ENCODE assay signal across 28 cellular contexts in the genomic region with DNA sequence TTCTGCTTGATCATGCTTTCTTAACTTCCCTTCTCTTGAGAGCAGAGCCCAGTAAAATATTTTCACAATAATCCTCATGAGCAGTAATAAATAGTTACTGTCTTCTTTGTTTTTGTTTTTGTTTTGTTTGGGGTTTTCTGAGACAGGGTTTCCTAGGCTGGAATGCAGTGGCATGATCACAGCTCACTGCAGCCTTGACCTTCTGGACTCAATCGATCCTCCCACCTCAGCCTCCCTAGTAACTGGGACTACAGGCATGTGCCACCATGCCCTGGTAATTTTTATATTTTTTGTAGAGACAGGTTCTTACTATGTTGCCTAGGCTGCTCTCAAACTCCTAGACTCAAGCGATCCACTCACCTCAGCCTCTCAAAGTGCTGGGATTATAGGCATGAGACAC.
DNase-seq lines count a peak whose midpoint lies in the region; ATAC-seq, FAIRE-seq and TF ChIP-seq lines count a peak whose summit lies in the region.
"Had no signal": no experiment of that assay in that cellular context is flagged by ENCODE, and none has a peak within 500 bp of the region (broad histone marks: within the 10 kb centered on the region; RNA-seq: fewer than 3 reads in every experiment).

No MANE protein-coding gene starts in this region.

- H3K36me3 ChIP-seq in HepG2 (replicated peaks in 1 of 2; ENCODE audit: control insufficient read depth in 1 of 2, insufficient read depth in 2 of 2, low read length in 2 of 2) (no peaks in the 10 kb centered on the region), right lobe of liver (no peaks in the 10 kb centered on the region), neutrophil (no peaks in the 10 kb centered on the region)
- H3K36me3 ChIP-seq: BE2C, BLaER1 had no signal

- H3K27me3 ChIP-seq in HepG2 (ENCODE audit: control insufficient read depth in 1 of 2, insufficient read depth in 2 of 2, low read length in 2 of 2) (peaks cover 3% of the 10 kb centered on the region in 2 experiments; a peak in 3 of 5 replicates), right lobe of liver (no peaks in the 10 kb centered on the region), neutrophil (no peaks in the 10 kb centered on the region), right cardiac atrium (ENCODE audit: control insufficient read depth, insufficient read depth) (no peaks in the 10 kb centered on the region)
- H3K27me3 ChIP-seq: BE2C, BLaER1 had no signal

- no peak for TF ChIP-seq EP300 in HepG2 (IDR thresholded peaks at IDR 0.05; ENCODE audit: low read depth in 2 of 2, low read length in 2 of 2)
- TF ChIP-seq EP300 in HepG2 (CRISPR knock-in tag; IDR thresholded peaks at IDR 0.05; ENCODE audit: borderline replicate concordance): no peak

- H3K4me3 Mint-ChIP-seq in activated CD4-positive, alpha-beta T cell treated with anti-CD3 and anti-CD28 coated beads for 36 hours: no peak overlapping the region
- H3K4me3 Mint-ChIP-seq: CD14-positive monocyte; CD4-positive, alpha-beta memory T cell; CD4-positive, CD25-positive, alpha-beta regulatory T cell; CD8-positive, alpha-beta memory T cell had no signal

- no peak for FAIRE-seq in HepG2 (lab: Jason Lieb, UNC)
- FAIRE-seq: A204.1, GM12878, GM12892, GM18507 had no signal

- H3K36me3 Mint-ChIP-seq in activated CD4-positive, alpha-beta T cell treated with anti-CD3 and anti-CD28 coated beads for 36 hours (ENCODE audit: low read depth): no peaks in the 10 kb centered on the region
- H3K36me3 Mint-ChIP-seq: CD14-positive monocyte; CD4-positive, alpha-beta memory T cell; CD4-positive, CD25-positive, alpha-beta regulatory T cell; CD8-positive, alpha-beta memory T cell had no signal

- CTCF ChIA-PET in HepG2 (lab: Yijun Ruan, JAX; ENCODE audit: low intra/inter-chr PET ratio, low total read pairs): no interaction called here
- CTCF ChIA-PET in activated CD4-positive, alpha-beta T cell treated with anti-CD3 and anti-CD28 coated beads for 36 hours (lab: Charles Lee): no interaction called here

- no peaks in the 10 kb centered on the region for H3K9me3 Mint-ChIP-seq in activated CD4-positive, alpha-beta T cell treated with anti-CD3 and anti-CD28 coated beads for 36 hours (ENCODE audit: low read depth)
- H3K9me3 Mint-ChIP-seq: CD4-positive, alpha-beta memory T cell had no signal

- H3K9ac ChIP-seq in HepG2 (ENCODE audit: insufficient read depth, low read depth, low read length): no peak overlapping the region
- H3K9ac ChIP-seq: BLaER1 had no signal

- no peak overlapping the region for H2AFZ ChIP-seq in HepG2 (ENCODE audit: low read length)

- POLR2A ChIA-PET in HepG2 (lab: Yijun Ruan, JAX): no interaction called here
- POLR2A ChIA-PET in activated CD4-positive, alpha-beta T cell treated with anti-CD3 and anti-CD28 coated beads for 36 hours (lab: Charles Lee): no interaction called here

- H3K4me3 ChIP-seq in HepG2 (replicated peaks in 1 of 3; ENCODE audit: insufficient read depth in 1 of 3, low read depth in 2 of 3, low read length in 3 of 3): no peak overlapping the region
- no peak overlapping the region for H3K4me3 ChIP-seq in right lobe of liver
- no peak overlapping the region for H3K4me3 ChIP-seq in fibroblast of villous mesenchyme (ENCODE audit: low read depth, low read length)
- no peak overlapping the region for H3K4me3 ChIP-seq in neutrophil (ENCODE audit: low read depth in 1 of 2, low read length in 1 of 2)
- no peak overlapping the region for H3K4me3 ChIP-seq in right cardiac atrium (ENCODE audit: low read length)
- H3K4me3 ChIP-seq: BLaER1, GM12878 had no signal

- H3K27ac Mint-ChIP-seq in activated CD4-positive, alpha-beta T cell treated with anti-CD3 and anti-CD28 coated beads for 36 hours: no peak overlapping the region
- H3K27ac Mint-ChIP-seq: CD4-positive, alpha-beta memory T cell; CD4-positive, CD25-positive, alpha-beta regulatory T cell; CD8-positive, alpha-beta memory T cell had no signal

- no peaks in the 10 kb centered on the region for H3K79me2 ChIP-seq in HepG2 (ENCODE audit: insufficient read depth, low read length)

- intact Hi-C loops in HepG2 (cut with micrococcal nuclease; ENCODE audit: unreplicated experiment): no loop called here
- intact Hi-C loops in right lobe of liver (cut with DNase I): no loop called here
- intact Hi-C loops in activated CD4-positive, alpha-beta T cell treated with anti-CD3 and anti-CD28 coated beads for 36 hours (cut with DNase I, micrococcal nuclease): no loop called here
- intact Hi-C loops in right cardiac atrium (cut with DNase I): no loop called here

- H3K4me1 Mint-ChIP-seq in activated CD4-positive, alpha-beta T cell treated with anti-CD3 and anti-CD28 coated beads for 36 hours: no peaks in the 10 kb centered on the region
- H3K4me1 Mint-ChIP-seq: CD4-positive, alpha-beta memory T cell; CD4-positive, CD25-positive, alpha-beta regulatory T cell; CD8-positive, alpha-beta memory T cell had no signal

- ATAC-seq in HepG2 (peak; percentile 47), right lobe of liver (no peak), right cardiac atrium (no peak), GM18517 (IDR thresholded peaks at IDR 0.05; ENCODE audit: unreplicated experiment) (no peak)
- ATAC-seq in activated CD4-positive, alpha-beta T cell treated with anti-CD3 and anti-CD28 coated beads for 36 hours: no peak
- ATAC-seq: GM12878 had no signal

- in situ Hi-C loops in HepG2 (cut with HindIII; ENCODE audit: extremely low pct_ligation_motif_present, low pct_unique_long_range_greater_than_20kb): no loop called here

- TF ChIP-seq RAD21 in HepG2 (CRISPR knock-in tag; IDR thresholded peaks at IDR 0.05): no peak

- no peak for TF ChIP-seq POLR2A in HepG2 (IDR thresholded peaks at IDR 0.05; ENCODE audit: insufficient read depth in 1 of 2, low read depth in 2 of 2, low read length in 2 of 2)
- no peak for TF ChIP-seq POLR2A in right lobe of liver (IDR thresholded peaks at IDR 0.05)

- H3K4me1 ChIP-seq in HepG2 (ENCODE audit: insufficient read depth, low read length): peaks cover 8% of the 10 kb centered on the region
- no peaks in the 10 kb centered on the region for H3K4me1 ChIP-seq in right lobe of liver
- H3K4me1 ChIP-seq in neutrophil (ENCODE audit: control insufficient read depth in 1 of 2, insufficient read depth in 1 of 2, low read depth in 1 of 2, low read length in 1 of 2): peaks cover 12 to 33% of the 10 kb centered on the region in 2 experiments
- no peaks in the 10 kb centered on the region for H3K4me1 ChIP-seq in right cardiac atrium (ENCODE audit: control insufficient read depth, insufficient read depth, low read length)

- WGBS in HepG2 (ENCODE audit: low lambda C conversion rate): 25% methylated on average over 2 of the region's 2 CpGs
- WGBS in right lobe of liver (ENCODE audit: insufficient coverage, low coverage, low lambda C conversion rate, missing lambda C conversion rate): 92% methylated on average over 2 of the region's 2 CpGs
- WGBS in right cardiac atrium: 96% methylated on average over 2 of the region's 2 CpGs

- no peaks in the 10 kb centered on the region for H4K20me1 ChIP-seq in HepG2 (ENCODE audit: insufficient read depth, low read length)
- H4K20me1 ChIP-seq: BLaER1 had no signal

- H3K27ac ChIP-seq in HepG2 (ENCODE audit: extremely low read length, insufficient read depth, low read length): no peak overlapping the region
- H3K27ac ChIP-seq in right lobe of liver: no peak overlapping the region
- H3K27ac ChIP-seq in neutrophil: peak overlapping the region; percentile 66
- H3K27ac ChIP-seq in right cardiac atrium (ENCODE audit: low read length): no peak overlapping the region
- H3K27ac ChIP-seq: BLaER1 had no signal

- BruUV-seq in HepG2 (replicated peaks; lab: Mats Ljungman, UMichigan): no TSS peak

- no peak overlapping the region for H3K4me2 ChIP-seq in HepG2 (ENCODE audit: low read depth, low read length)
- H3K4me2 ChIP-seq: BLaER1 had no signal

- H3K9me3 ChIP-seq in HepG2 (ENCODE audit: low read length): 0 out of 2 replicates have a peak, but pooled peaks cover 3% of the 10 kb centered on the region
- H3K9me3 ChIP-seq in right lobe of liver: no peaks in the 10 kb centered on the region
- no peaks in the 10 kb centered on the region for H3K9me3 ChIP-seq in neutrophil
- no peaks in the 10 kb centered on the region for H3K9me3 ChIP-seq in right cardiac atrium (ENCODE audit: control insufficient read depth, low read length)
- H3K9me3 ChIP-seq: BE2C had no signal

- H3K27me3 Mint-ChIP-seq in activated CD4-positive, alpha-beta T cell treated with anti-CD3 and anti-CD28 coated beads for 36 hours: peaks cover 6% of the 10 kb centered on the region
- H3K27me3 Mint-ChIP-seq: CD4-positive, alpha-beta memory T cell had no signal

- DNase-seq in HepG2 (ENCODE audit: low spot score) (no peak), right lobe of liver (no peak), fibroblast of villous mesenchyme (ENCODE audit: low read depth) (peak; percentile 25), right cardiac atrium (no peak)
- no peak for DNase-seq in activated CD4-positive, alpha-beta T cell treated with anti-CD3 and anti-CD28 coated beads for 36 hours
- DNase-seq: 8988T; ACHN; BE2C; C1 segment of cervical spinal cord; CD4-positive, alpha-beta memory T cell; CD4-positive, CD25-positive, alpha-beta regulatory T cell; CD8-positive, alpha-beta memory T cell; COR-L47; DMS 273 treated with DMSO at 0.1 percent for 48 hours; DMS153; DMS53; DMS79; DND-41; EL; GDM1 had no signal

- TF ChIP-seq CTCF in HepG2 (CRISPR knock-in tag; IDR thresholded peaks at IDR 0.05): no peak
- TF ChIP-seq CTCF in right lobe of liver (IDR thresholded peaks at IDR 0.05): no peak
- no peak for TF ChIP-seq CTCF in fibroblast of villous mesenchyme (IDR thresholded peaks at IDR 0.05; ENCODE audit: insufficient read depth, low read depth, low read length)
- no peak for TF ChIP-seq CTCF in neutrophil (IDR thresholded peaks at IDR 0.05)

TF ChIP-seq in HepG2, 621 proteins besides CTCF, POLR2A, EP300 and RAD21 (continues in another document):
- TF ChIP-seq FOXK1 (CRISPR knock-in tag; IDR thresholded peaks at IDR 0.05; ENCODE audit: borderline replicate concordance, low read depth) (0 out of 2 replicates have a peak, but pooled peaks have one; percentile 14), ZBTB14 (CRISPR knock-in tag; IDR thresholded peaks at IDR 0.05) (no peak), HNRNPH1 (optimal IDR thresholded peaks at IDR 0.05; ENCODE audit: low read depth, low read length) (no peak), ZNF564 (CRISPR knock-in tag; IDR thresholded peaks at IDR 0.05) (no peak), GATAD2A (CRISPR knock-in tag; IDR thresholded peaks at IDR 0.05) (peak; percentile 61), HNF4A (CRISPR knock-in tag; IDR thresholded peaks at IDR 0.05) (peak; percentile 71)
